ENCODE assay signal across 26 cellular contexts in the genomic region with DNA sequence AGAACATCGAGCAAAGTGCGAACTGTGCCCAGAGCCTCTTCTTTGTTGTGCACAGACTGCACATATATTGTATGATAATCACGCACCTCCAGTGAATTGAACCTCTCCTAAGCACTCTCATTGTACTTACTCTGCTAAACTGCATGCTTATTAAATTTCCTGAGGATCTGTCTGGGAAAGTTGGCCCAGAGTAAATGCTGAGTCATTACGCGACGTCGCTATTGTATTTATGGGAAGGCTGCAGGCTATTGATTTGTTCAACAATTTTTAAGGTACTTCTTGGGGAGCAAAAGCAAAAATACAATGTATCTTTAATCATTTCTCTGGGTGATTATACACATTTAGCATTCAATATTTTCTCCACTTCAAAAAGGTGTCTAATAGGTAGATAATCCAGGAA.
A peak's percentile ranks its signal among the peaks of the same experiment; 100 is the strongest.
DNase-seq lines count a peak whose midpoint lies in the region; ATAC-seq, FAIRE-seq and TF ChIP-seq lines count a peak whose summit lies in the region.
"Had no signal": no experiment of that assay in that cellular context is flagged by ENCODE, and none has a peak within 500 bp of the region (broad histone marks: within the 10 kb centered on the region; RNA-seq: fewer than 3 reads in every experiment).

No MANE protein-coding gene starts in this region.

- H2BK15ac ChIP-seq in H9 (ENCODE audit: low read depth, low read length), result no peak overlapping the region
- no peak overlapping the region for H2BK15ac ChIP-seq in H1 (ENCODE audit: low read length)

- FAIRE-seq in H1 (lab: Jason Lieb, UNC), result no peak
- FAIRE-seq: K562, keratinocyte had no signal

- no peak for ATAC-seq in GM19324 (IDR thresholded peaks at IDR 0.05; ENCODE audit: low FRiP score, unreplicated experiment)
- ATAC-seq in stimulated activated naive CD8-positive, alpha-beta T cell treated with anti-CD3 and anti-CD28 coated beads, Interleukin-15, Interleukin-2, amounts not matched to agents 100 U/mL and 50 U/mL, for 24 hours, result no peak
- no peak for ATAC-seq in GM21526 (IDR thresholded peaks at IDR 0.05; ENCODE audit: low FRiP score, unreplicated experiment)
- ATAC-seq in HG02759 (IDR thresholded peaks at IDR 0.05; ENCODE audit: unreplicated experiment), result no peak
- ATAC-seq: activated naive CD8-positive, alpha-beta T cell treated with anti-CD3 and anti-CD28 coated beads, Interleukin-2, amount 50 U/mL, for 24 hours; CD8-positive, alpha-beta T cell; gastrocnemius medialis; K562; lower lobe of right lung; stimulated activated naive CD8-positive, alpha-beta T cell treated with anti-CD3 and anti-CD28 coated beads, Interleukin-15, amount 100 ng/mL, for 72 hours had no signal

- H3K14ac ChIP-seq in H9 (ENCODE audit: insufficient read depth, low read length) (no peak overlapping the region), H1 (ENCODE audit: insufficient read length) (no peak overlapping the region)

- H3K79me1 ChIP-seq in H9 (ENCODE audit: insufficient read depth, low read depth, low read length, poor library complexity, severe bottlenecking) (no peaks in the 10 kb centered on the region), H1 (ENCODE audit: low read depth, low read length) (no peaks in the 10 kb centered on the region)

- CTCF ChIA-PET in A673 (lab: Charles Lee) (no interaction called here), H1 (lab: Charles Lee; ENCODE audit: partially characterized antibody) (no interaction called here)

- POLR2A ChIA-PET in A673 (lab: Charles Lee; ENCODE audit: low non-redundant PET), result no interaction called here
- POLR2A ChIA-PET in H1 (lab: Charles Lee; ENCODE audit: partially characterized antibody), result no interaction called here

- H3K9me3 Mint-ChIP-seq in H9, result no peaks in the 10 kb centered on the region; a peak in 2 of 5 replicates
- H3K9me3 Mint-ChIP-seq: activated naive CD8-positive, alpha-beta T cell treated with anti-CD3 and anti-CD28 coated beads, Interleukin-2, amount 50 U/mL, for 24 hours; dendritic cell treated with granulocyte-macrophage colony-stimulating factor and Interleukin-4, amounts not matched to agents 40 ng/mL and 50 ng/mL, for 4 days; stimulated activated naive CD8-positive, alpha-beta T cell treated with anti-CD3 and anti-CD28 coated beads, Interleukin-15, amount 100 ng/mL, for 72 hours; type B pancreatic cell had no signal

- no peaks in the 10 kb centered on the region for H3K9me3 ChIP-seq in A673 (ENCODE audit: low read depth, low read length, poor library complexity, severe bottlenecking)
- H3K9me3 ChIP-seq in H9 (ENCODE audit: control insufficient read depth, low read depth, low read length), result no peaks in the 10 kb centered on the region
- H3K9me3 ChIP-seq in H1 (ENCODE audit: insufficient read depth in 2 of 2, low read depth in 1 of 2, low read length in 1 of 2), result no peaks in the 10 kb centered on the region
- H3K9me3 ChIP-seq: gastrocnemius medialis, lower lobe of right lung, neutrophil, SJCRH30, spleen had no signal

- H2BK20ac ChIP-seq in H9 (ENCODE audit: low read depth, low read length, poor library complexity, severe bottlenecking) (no peak overlapping the region), H1 (ENCODE audit: low read length) (no peak overlapping the region)

- H3T11ph ChIP-seq in H9 (ENCODE audit: low read length), result no peak overlapping the region

- TF ChIP-seq POLR2A in H1 (IDR thresholded peaks at IDR 0.05; ENCODE audit: control extremely low read depth in 1 of 2, low read depth in 2 of 2, low read length in 2 of 2), result no peak

- no TSS peak for BruUV-seq in A673 (replicated peaks; lab: Mats Ljungman, UMichigan)

- TF ChIP-seq EP300 in H1 (IDR thresholded peaks at IDR 0.05; ENCODE audit: borderline replicate concordance in 1 of 2, low read depth in 2 of 2, low read length in 2 of 2), result no peak

- H2BK5ac ChIP-seq in H9 (ENCODE audit: insufficient read length, low read length), result no peak overlapping the region
- H2BK5ac ChIP-seq in H1 (ENCODE audit: low read depth, low read length), result no peak overlapping the region

- no peak overlapping the region for H3K4ac ChIP-seq in H9 (ENCODE audit: low read depth, low read length)
- H3K4ac ChIP-seq in H1 (replicated peaks; ENCODE audit: insufficient read length, low read depth, low read length), result no peak overlapping the region

- H3K23ac ChIP-seq in H9 (ENCODE audit: insufficient read length, low read depth, low read length) (no peak overlapping the region), H1 (ENCODE audit: insufficient read length) (no peak overlapping the region)

- H2AFZ ChIP-seq in H9 (ENCODE audit: low read length), result peak overlapping the region; percentile 36
- peak overlapping the region; percentile 94 for H2AFZ ChIP-seq in H1 (ENCODE audit: low read length)

- intact Hi-C loops in A673 (cut with micrococcal nuclease; ENCODE audit: unreplicated experiment), result no loop called here

- no peaks in the 10 kb centered on the region for H3K23me2 ChIP-seq in H9 (ENCODE audit: insufficient read length, low read depth, low read length, poor library complexity, severe bottlenecking)
- no peaks in the 10 kb centered on the region for H3K23me2 ChIP-seq in H1 (ENCODE audit: low read depth, low read length)

- H3K4me3 Mint-ChIP-seq in H9, result no peak overlapping the region
- H3K4me3 Mint-ChIP-seq: activated naive CD8-positive, alpha-beta T cell treated with anti-CD3 and anti-CD28 coated beads, Interleukin-2, amount 50 U/mL, for 24 hours; CD8-positive, alpha-beta T cell; dendritic cell treated with granulocyte-macrophage colony-stimulating factor and Interleukin-4, amounts not matched to agents 40 ng/mL and 50 ng/mL, for 4 days; stimulated activated naive CD8-positive, alpha-beta T cell treated with anti-CD3 and anti-CD28 coated beads, Interleukin-15, amount 100 ng/mL, for 72 hours; type B pancreatic cell had no signal

- H3K36me3 Mint-ChIP-seq in H9 (ENCODE audit: insufficient read depth in 1 of 3, low read depth in 3 of 3), result no peaks in the 10 kb centered on the region
- H3K36me3 Mint-ChIP-seq: CD8-positive, alpha-beta T cell; type B pancreatic cell had no signal

- H2AK5ac ChIP-seq in H9 (ENCODE audit: insufficient read length, low read length) (no peak overlapping the region), H1 (ENCODE audit: low read depth, low read length) (no peak overlapping the region)

- H3K27ac Mint-ChIP-seq in H9, result peak overlapping the region; percentile 15 to 35 (median 33); a peak in 3 of 7 replicates
- H3K27ac Mint-ChIP-seq: activated naive CD8-positive, alpha-beta T cell treated with anti-CD3 and anti-CD28 coated beads, Interleukin-2, amount 50 U/mL, for 24 hours; CD8-positive, alpha-beta T cell; dendritic cell treated with granulocyte-macrophage colony-stimulating factor and Interleukin-4, amounts not matched to agents 40 ng/mL and 50 ng/mL, for 4 days; stimulated activated naive CD8-positive, alpha-beta T cell treated with anti-CD3 and anti-CD28 coated beads, Interleukin-15, amount 100 ng/mL, for 72 hours; type B pancreatic cell had no signal

- no peaks in the 10 kb centered on the region for H3K36me3 ChIP-seq in A673 (ENCODE audit: insufficient read depth, low read length, poor library complexity, severe bottlenecking)
- H3K36me3 ChIP-seq in H1 (ENCODE audit: control insufficient read depth in 2 of 4, insufficient read depth in 4 of 4, low read length in 3 of 4), result no peaks in the 10 kb centered on the region
- H3K36me3 ChIP-seq: gastrocnemius medialis, lower lobe of right lung, neutrophil, SJCRH30, spleen, WERI-Rb-1 had no signal

- H3K79me2 ChIP-seq in H9 (ENCODE audit: insufficient read depth, low read length), result no peaks in the 10 kb centered on the region
- H3K79me2 ChIP-seq in H1 (ENCODE audit: control insufficient read depth in 1 of 2, insufficient read depth in 2 of 2, low read length in 2 of 2), result no peaks in the 10 kb centered on the region

- TF ChIP-seq CTCF in A673 (conservative IDR thresholded peaks at IDR 0.05; ENCODE audit: low read depth, low read length) (no peak), H9 (conservative IDR thresholded peaks at IDR 0.05) (no peak), H1 (IDR thresholded peaks at IDR 0.05; ENCODE audit: control extremely low read depth in 1 of 3, insufficient read depth in 1 of 3, low read depth in 1 of 3, low read length in 3 of 3) (no peak)

- no CpG with 5 or more reads among the region's 7 CpGs for WGBS in H9 (ENCODE audit: extremely low coverage, insufficient read length, low lambda C conversion rate)
- WGBS in H1 (ENCODE audit: extremely low coverage in 1 of 2, insufficient coverage in 1 of 2, insufficient read length in 1 of 2, insufficient replicate concordance in 2 of 2, low coverage in 1 of 2, low lambda C conversion rate in 2 of 2, missing lambda C conversion rate in 1 of 2), 2 experiments, result 94% methylated on average over 7 of the region's 7 CpGs; no CpG with 5 or more reads in 1 of the 2 experiments

- H4K5ac ChIP-seq in H9 (ENCODE audit: insufficient read length, low read depth, low read length) (no peak overlapping the region), H1 (ENCODE audit: insufficient read length, low read depth, low read length) (no peak overlapping the region)

- DNase-seq in A673 (ENCODE audit: low spot score), result peak; percentile 25
- no peak for DNase-seq in H9
- peak; percentile 50 for DNase-seq in NCI-H345 (lab: John Stamatoyannopoulos, UW)
- DNase-seq in H1 (ENCODE audit: low read depth in 1 of 2, low spot score in 2 of 2), result no peak
- no peak for DNase-seq in stimulated activated naive CD8-positive, alpha-beta T cell treated with anti-CD3 and anti-CD28 coated beads, Interleukin-15, Interleukin-2, amounts not matched to agents 100 U/mL and 50 U/mL, for 24 hours
- DNase-seq: activated CD4-positive, alpha-beta T cell treated with anti-CD3 and anti-CD28 coated beads, Interleukin-2, amount 50 U/mL, for 1 hour; activated CD8-positive, alpha-beta memory T cell treated with anti-CD3 and anti-CD28 coated beads, Interleukin-2, amount 50 U/mL, for 48 hours; activated effector memory CD4-positive, alpha-beta T cell treated with anti-CD3 and anti-CD28 coated beads, Interleukin-2, amount 50 U/mL, for 16 hours; activated naive CD8-positive, alpha-beta T cell treated with anti-CD3 and anti-CD28 coated beads, Interleukin-2, amount 50 U/mL, for 24 hours; CD8-positive, alpha-beta T cell; gastrocnemius medialis; lower lobe of right lung; NCI-H2081 treated with DMSO at 0.1 percent for 48 hours; SJCRH30; spleen; stimulated activated CD4-positive, alpha-beta T cell treated with anti-CD3 and anti-CD28 coated beads, Interleukin-4, amount 100 ng/mL, for 24 hours; stimulated activated naive CD8-positive, alpha-beta T cell treated with anti-CD3 and anti-CD28 coated beads, Interleukin-15, amount 100 ng/mL, for 72 hours; WERI-Rb-1 had no signal

- H2BK12ac ChIP-seq in H9 (ENCODE audit: insufficient read length, low read depth, low read length) (no peak overlapping the region), H1 (ENCODE audit: low read depth, low read length) (no peak overlapping the region)

- no peaks in the 10 kb centered on the region for H3K4me1 ChIP-seq in A673 (ENCODE audit: insufficient read depth, low read length, poor library complexity, severe bottlenecking)
- H3K4me1 ChIP-seq in H9 (ENCODE audit: insufficient read depth, low read length), result no peaks in the 10 kb centered on the region
- no peaks in the 10 kb centered on the region for H3K4me1 ChIP-seq in H1 (replicated peaks in 1 of 4; ENCODE audit: control insufficient read depth in 3 of 4, insufficient read depth in 4 of 4, low read length in 3 of 4)
- H3K4me1 ChIP-seq: gastrocnemius medialis, lower lobe of right lung, SJCRH30, spleen had no signal

- H3K27me3 ChIP-seq in A673 (replicated peaks; ENCODE audit: insufficient read depth, low read depth, low read length, poor library complexity) (no peaks in the 10 kb centered on the region), H9 (ENCODE audit: insufficient read depth, low read length) (no peaks in the 10 kb centered on the region), H1 (replicated peaks in 1 of 4; ENCODE audit: control insufficient read depth in 3 of 4, extremely low read depth in 1 of 4, insufficient read depth in 3 of 4, low read length in 3 of 4) (no peaks in the 10 kb centered on the region)
- H3K27me3 ChIP-seq: gastrocnemius medialis, neutrophil, SJCRH30, spleen had no signal

- H3K9ac ChIP-seq in H9 (ENCODE audit: extremely low read depth, insufficient read length, low read length), result no peak overlapping the region
- H3K9ac ChIP-seq in H1 (replicated peaks in 1 of 4; ENCODE audit: extremely low read depth in 1 of 4, low read depth in 3 of 4, low read length in 3 of 4), result no peak overlapping the region

- H4K91ac ChIP-seq in H9 (ENCODE audit: insufficient read length, low read depth, low read length) (no peak overlapping the region), H1 (replicated peaks; ENCODE audit: insufficient read length, low read length) (no peak overlapping the region)

- no peaks in the 10 kb centered on the region for H3K4me1 Mint-ChIP-seq in H9
- H3K4me1 Mint-ChIP-seq: activated naive CD8-positive, alpha-beta T cell treated with anti-CD3 and anti-CD28 coated beads, Interleukin-2, amount 50 U/mL, for 24 hours; stimulated activated naive CD8-positive, alpha-beta T cell treated with anti-CD3 and anti-CD28 coated beads, Interleukin-15, amount 100 ng/mL, for 72 hours had no signal

- no peak overlapping the region for H2BK120ac ChIP-seq in H9 (ENCODE audit: low read depth, low read length, poor library complexity, severe bottlenecking)
- no peak overlapping the region for H2BK120ac ChIP-seq in H1 (replicated peaks; ENCODE audit: low read depth, low read length)

- no peak overlapping the region for H3K4me2 ChIP-seq in H9 (ENCODE audit: insufficient read depth, insufficient read length, low read length)
- no peak overlapping the region for H3K4me2 ChIP-seq in H1 (ENCODE audit: insufficient read depth in 1 of 2, low read depth in 2 of 2, low read length in 2 of 2)

- no peaks in the 10 kb centered on the region for H4K20me1 ChIP-seq in H9 (ENCODE audit: control insufficient read depth, insufficient read depth, insufficient read length)
- H4K20me1 ChIP-seq in H1 (replicated peaks in 1 of 2; ENCODE audit: control insufficient read depth in 1 of 2, insufficient read depth in 2 of 2, low read length in 2 of 2), result no peaks in the 10 kb centered on the region

- TF ChIP-seq RAD21 in H1 (IDR thresholded peaks at IDR 0.05 in 1 of 2, conservative IDR thresholded peaks at IDR 0.05 in 1 of 2; ENCODE audit: low read depth in 2 of 2, low read length in 2 of 2), result no peak

- no peak overlapping the region for H3K27ac ChIP-seq in A673 (ENCODE audit: low read depth, low read length, poor library complexity, severe bottlenecking)
- no peak overlapping the region for H3K27ac ChIP-seq in H9 (ENCODE audit: insufficient read length, low read depth, low read length)
- H3K27ac ChIP-seq in H1 (ENCODE audit: low read depth, low read length), result no peak overlapping the region
- H3K27ac ChIP-seq: gastrocnemius medialis, lower lobe of right lung, neutrophil, SJCRH30, spleen, WERI-Rb-1 had no signal

- H4K8ac ChIP-seq in H9 (replicated peaks; ENCODE audit: insufficient read length, low read depth, low read length) (no peak overlapping the region), H1 (ENCODE audit: extremely low read depth, insufficient read depth, low read length) (no peak overlapping the region)

- no peak overlapping the region for H3K56ac ChIP-seq in H9 (ENCODE audit: insufficient read length, low read depth, low read length)
- H3K56ac ChIP-seq in H1 (replicated peaks; ENCODE audit: insufficient read length, low read depth, low read length), result no peak overlapping the region

- H3K27me3 Mint-ChIP-seq in H9 (ENCODE audit: low read depth), result no peaks in the 10 kb centered on the region
- H3K27me3 Mint-ChIP-seq: activated naive CD8-positive, alpha-beta T cell treated with anti-CD3 and anti-CD28 coated beads, Interleukin-2, amount 50 U/mL, for 24 hours; dendritic cell treated with granulocyte-macrophage colony-stimulating factor and Interleukin-4, amounts not matched to agents 40 ng/mL and 50 ng/mL, for 4 days; stimulated activated naive CD8-positive, alpha-beta T cell treated with anti-CD3 and anti-CD28 coated beads, Interleukin-15, amount 100 ng/mL, for 72 hours; type B pancreatic cell had no signal

- H3K4me3 ChIP-seq in A673 (ENCODE audit: low read depth, low read length, poor library complexity, severe bottlenecking) (no peak overlapping the region), H1 (ENCODE audit: extremely low read depth in 1 of 4, insufficient read depth in 2 of 4, low read depth in 3 of 4, low read length in 4 of 4) (no peak overlapping the region)
- H3K4me3 ChIP-seq: gastrocnemius medialis, K562, lower lobe of right lung, SJCRH30, spleen had no signal

- H3K18ac ChIP-seq in H9 (ENCODE audit: insufficient read length, low read depth, low read length) (no peak overlapping the region), H1 (ENCODE audit: extremely low read depth, low read length) (no peak overlapping the region)

Comparison
In these comparisons a context has a peak if more than half of its experiments do, and no peak if none do; other contexts are left out.
1. DNase-seq: peak in A673 (single experiment) and NCI-H345 (single experiment); none in H9 (single experiment), H1 (0 of 2) and stimulated activated naive CD8-positive, alpha-beta T cell treated with anti-CD3 and anti-CD28 coated beads, Interleukin-15, Interleukin-2, amounts not matched to agents 100 U/mL and 50 U/mL, for 24 hours (single experiment).